ENCODE assay signal across 25 cellular contexts in the genomic region with DNA sequence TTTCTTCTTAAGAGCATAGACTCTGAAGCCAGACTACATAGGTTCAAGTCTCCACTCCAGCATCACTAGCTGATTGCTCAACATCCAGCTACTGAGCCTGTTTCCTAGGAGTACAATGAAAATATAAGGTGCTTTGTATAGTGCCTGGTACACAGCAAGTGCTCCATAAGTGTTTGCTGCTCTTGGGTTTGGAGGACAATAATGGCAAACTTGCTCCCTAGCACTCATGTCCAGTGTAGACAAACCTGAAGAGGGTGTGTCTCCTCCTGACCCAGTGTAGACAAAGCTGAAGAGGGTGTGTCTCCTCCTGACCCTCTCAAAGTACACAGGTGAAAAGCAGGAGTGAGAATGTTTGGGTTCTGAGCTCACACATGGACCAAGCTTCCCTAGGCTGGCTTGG. TPM values are rescaled to one million over a fixed set of nuclear protein-coding genes. Genes with fewer than 3 reads are reported as not detected.
DNase-seq lines count a peak whose midpoint lies in the region; ATAC-seq and TF ChIP-seq lines count a peak whose summit lies in the region.
"Had no signal": no experiment of that assay in that cellular context is flagged by ENCODE, and none has a peak within 500 bp of the region (broad histone marks: within the 10 kb centered on the region; RNA-seq: fewer than 3 reads in every experiment).

No MANE protein-coding gene starts in this region.

- H3K9me2 ChIP-seq in Karpas-422 (replicated peaks; ENCODE audit: insufficient read depth, low read length): no peaks in the 10 kb centered on the region

- intact Hi-C loops in left ventricle myocardium inferior (cut with micrococcal nuclease): no loop called here
- intact Hi-C loops in left cardiac atrium (cut with DNase I): no loop called here
- intact Hi-C loops in left lung (cut with DNase I): no loop called here

- H3K79me2 ChIP-seq in Karpas-422 (ENCODE audit: low read length): peaks cover 84% of the 10 kb centered on the region

- H3K9ac ChIP-seq in Karpas-422 (ENCODE audit: low read length): no peak overlapping the region

- no peak overlapping the region for H3K4me3 ChIP-seq in left ventricle myocardium inferior
- H3K4me3 ChIP-seq in Karpas-422 (ENCODE audit: low read length): no peak overlapping the region
- no peak overlapping the region for H3K4me3 ChIP-seq in left lung
- H3K4me3 ChIP-seq: colonic mucosa, prostate gland, right lobe of liver, tibial nerve had no signal

- H3K36me3 ChIP-seq in left ventricle myocardium inferior: no peaks in the 10 kb centered on the region
- H3K36me3 ChIP-seq in Karpas-422 (ENCODE audit: insufficient read depth, low read length): no peaks in the 10 kb centered on the region
- H3K36me3 ChIP-seq in left lung: no peaks in the 10 kb centered on the region
- H3K36me3 ChIP-seq: colonic mucosa, prostate gland, right lobe of liver, tibial nerve had no signal

- H3K4me1 ChIP-seq in left ventricle myocardium inferior (peaks cover 69% of the 10 kb centered on the region), Karpas-422 (ENCODE audit: low read length) (peaks cover 89% of the 10 kb centered on the region), left lung (peaks cover 7 to 53% of the 10 kb centered on the region in 2 donors)
- H3K4me1 ChIP-seq: prostate gland, right lobe of liver had no signal

- peak overlapping the region; percentile 27 for H3K27ac ChIP-seq in left ventricle myocardium inferior (replicated peaks)
- peak overlapping the region; percentile 98 for H3K27ac ChIP-seq in Karpas-422 (ENCODE audit: low read length)
- H3K27ac ChIP-seq in left lung: no peak overlapping the region
- H3K27ac ChIP-seq: colonic mucosa, prostate gland, right lobe of liver had no signal

- DNase-seq in left ventricle myocardium inferior (no peak), left cardiac atrium (no peak), Karpas-422 (no peak), left lung (no peak), NCI-H774 (lab: John Stamatoyannopoulos, UW) (no peak), COLO829 (ENCODE audit: low spot score) (no peak)
- no peak for DNase-seq in activated effector memory CD4-positive, alpha-beta T cell treated with anti-CD3 and anti-CD28 coated beads, Interleukin-2, amount 50 U/mL, for 16 hours
- DNase-seq: activated CD4-positive, alpha-beta T cell treated with anti-CD3 and anti-CD28 coated beads for 4 hours; C1 segment of cervical spinal cord; colonic mucosa; DND-41; effector CD8-positive, alpha-beta T cell; GF-D8; hippocampal formation; MV-4-11; NCI-H1436; NCI-H2081; NCI-H526; nucleus accumbens; right lobe of liver; stimulated activated CD8-positive, alpha-beta memory T cell treated with anti-CD3 and anti-CD28 coated beads, Interleukin-4, amount 100 ng/mL, for 48 hours had no signal

- peaks cover 13% of the 10 kb centered on the region; the same call in 1 of the 2 replicates for H4K20me1 ChIP-seq in Karpas-422 (ENCODE audit: insufficient read depth, low read depth, low read length)

- ATAC-seq in left cardiac atrium (no peak), left lung (peak; percentile 36)
- ATAC-seq: HCT116, right lobe of liver, SK-N-SH treated with all-trans-retinoic acid at 6 μM for 48 hours had no signal

- TF ChIP-seq CTCF in left ventricle myocardium inferior (IDR thresholded peaks at IDR 0.05; ENCODE audit: borderline replicate concordance) (no peak), left lung (IDR thresholded peaks at IDR 0.05) (no peak)

- no peak overlapping the region for H3K4me2 ChIP-seq in Karpas-422 (ENCODE audit: low read depth, low read length, poor library complexity, severe bottlenecking)

- no peaks in the 10 kb centered on the region for H3K9me3 ChIP-seq in left ventricle myocardium inferior (replicated peaks)
- H3K9me3 ChIP-seq in Karpas-422 (ENCODE audit: low read length): no peaks in the 10 kb centered on the region
- no peaks in the 10 kb centered on the region for H3K9me3 ChIP-seq in left lung
- H3K9me3 ChIP-seq: colonic mucosa, prostate gland, right lobe of liver, tibial nerve had no signal

- H2AFZ ChIP-seq in Karpas-422 (ENCODE audit: low read length): no peak overlapping the region

- H3K27me3 ChIP-seq in left ventricle myocardium inferior (ENCODE audit: low read depth) (no peaks in the 10 kb centered on the region), Karpas-422 (ENCODE audit: low read length) (no peaks in the 10 kb centered on the region), left lung (no peaks in the 10 kb centered on the region)
- H3K27me3 ChIP-seq: colonic mucosa, right lobe of liver, tibial nerve had no signal

RNA-seq across cellular contexts. Expression of gene ECE1, which starts 10.5 kb away (rescaled TPM):
- 54.7 TPM for total RNA-seq in left ventricle myocardium inferior
- 100 to 1,000 TPM in 1 of 2 donors, 10 to 100 TPM in 1; 66.2 to 138 TPM for total RNA-seq in left cardiac atrium
- total RNA-seq in Karpas-422 (2014; rRNA removed; shearing (Covaris generic); ENCODE audit: low replicate concordance): 59.9 and 81.7 TPM in 2 replicates
- total RNA-seq in left lung: 100 to 1,000 TPM in 1 of 2 donors, 10 to 100 TPM in 1; 91.7 to 107 TPM

Comparison
In these comparisons a context has a peak if more than half of its experiments do, and no peak if none do; other contexts are left out.
1. H3K27ac ChIP-seq: peak in left ventricle myocardium inferior (single experiment) and Karpas-422 (single experiment); none in left lung (0 of 2).